In genomic region chrX:12648995-12649394, GRCh38 we compare ENCODE assay signal across 29 cellular contexts.
A peak's percentile ranks its signal among the peaks of the same experiment; 100 is the strongest.
DNase-seq lines count a peak whose midpoint lies in the region; ATAC-seq, FAIRE-seq and TF ChIP-seq lines count a peak whose summit lies in the region.
"Had no signal": no experiment of that assay in that cellular context is flagged by ENCODE, and none has a peak within 500 bp of the region (broad histone marks: within the 10 kb centered on the region; RNA-seq: fewer than 3 reads in every experiment).

No MANE protein-coding gene starts in this region.

- H3K9me3 ChIP-seq in left ventricle myocardium inferior (replicated peaks), result no peaks in the 10 kb centered on the region
- H3K9me3 ChIP-seq in K562 (replicated peaks; ENCODE audit: control insufficient read depth, insufficient read depth, low read depth, low read length), result no peaks in the 10 kb centered on the region
- H3K9me3 ChIP-seq in keratinocyte (ENCODE audit: control insufficient read depth, low read depth, low read length), result no peaks in the 10 kb centered on the region
- H3K9me3 ChIP-seq: BE2C, BLaER1 had no signal

- H3K27ac ChIP-seq in left ventricle myocardium inferior (replicated peaks) (no peak overlapping the region), K562 (ENCODE audit: extremely low read depth, low read depth, low read length) (no peak overlapping the region), keratinocyte (ENCODE audit: control insufficient read depth, insufficient read depth, low read length) (no peak overlapping the region), GM23338 (ENCODE audit: low read depth) (no peak overlapping the region)
- H3K27ac ChIP-seq: BLaER1 had no signal

- H3K27me3 ChIP-seq in left ventricle myocardium inferior (ENCODE audit: low read depth), result no peaks in the 10 kb centered on the region
- no peaks in the 10 kb centered on the region for H3K27me3 ChIP-seq in K562 (ENCODE audit: control insufficient read depth in 2 of 2, insufficient read depth in 2 of 2, low read length in 2 of 2)
- H3K27me3 ChIP-seq in keratinocyte (ENCODE audit: control insufficient read depth, extremely low read depth, insufficient read depth, low read length), result no peaks in the 10 kb centered on the region
- H3K27me3 ChIP-seq in GM23338 (ENCODE audit: insufficient read depth), result no peaks in the 10 kb centered on the region
- H3K27me3 ChIP-seq: BE2C had no signal

- CTCF ChIA-PET in K562 (lab: Yijun Ruan, JAX; ENCODE audit: low intra/inter-chr PET ratio), result no interaction called here

- H3K27ac Mint-ChIP-seq in GM23338, result no peak overlapping the region
- H3K27ac Mint-ChIP-seq: CD14-positive monocyte; CD4-positive, alpha-beta memory T cell; CD4-positive, CD25-positive, alpha-beta regulatory T cell; CD8-positive, alpha-beta memory T cell had no signal

- intact Hi-C loops in left ventricle myocardium inferior (cut with micrococcal nuclease), result no loop called here
- intact Hi-C loops in Right ventricle myocardium superior (cut with DNase I), result no loop called here
- intact Hi-C loops in K562 (cut with micrococcal nuclease), result no loop called here

- dilution Hi-C loops in keratinocyte (cut with MboI; ENCODE audit: extremely low pct_ligation_motif_present, low sequenced_read_pairs), result no loop called here

- H3K27me3 Mint-ChIP-seq in GM23338 (ENCODE audit: insufficient read depth, low read depth, poor library complexity), result no peaks in the 10 kb centered on the region
- H3K27me3 Mint-ChIP-seq: CD4-positive, alpha-beta memory T cell; CD4-positive, CD25-positive, alpha-beta regulatory T cell had no signal

- in situ Hi-C loops in K562 (cut with MboI), result no loop called here

- DNase-seq in left ventricle myocardium inferior, result peak; percentile 13
- DNase-seq in Right ventricle myocardium superior, result no peak
- peak; percentile 46 for DNase-seq in NCI-H226
- peak in 2 of 4 experiments; percentile 7 to 14 for DNase-seq in K562 (ENCODE audit: extremely low read depth in 1 of 4, low spot score in 3 of 4)
- DNase-seq in keratinocyte (ENCODE audit: low read depth, low spot score), result no peak
- no peak for DNase-seq in GM23338 (ENCODE audit: low spot score)
- DNase-seq: 8988T; ACHN; BE2C; C1 segment of cervical spinal cord; CD4-positive, alpha-beta memory T cell; CD4-positive, CD25-positive, alpha-beta regulatory T cell; CD8-positive, alpha-beta memory T cell; COR-L47; DMS 273 treated with DMSO at 0.1 percent for 48 hours; DMS153; DMS53; DMS79; DND-41; EL; GDM1 had no signal

- TF ChIP-seq RAD21 in K562 (CRISPR knock-in tag; conservative IDR thresholded peaks at IDR 0.05 in 1 of 2, IDR thresholded peaks at IDR 0.05 in 1 of 2), result no peak

- no peak for FAIRE-seq in K562 (lab: Jason Lieb, UNC)
- no peak for FAIRE-seq in keratinocyte (lab: Jason Lieb, UNC)
- FAIRE-seq: A204.1, GM12878, GM12892, GM18507 had no signal

- H4K20me1 ChIP-seq in K562 (replicated peaks; ENCODE audit: control insufficient read depth, insufficient read depth, low read length) (no peaks in the 10 kb centered on the region), keratinocyte (ENCODE audit: control insufficient read depth, extremely low read depth, insufficient read depth, low read length) (no peaks in the 10 kb centered on the region), GM23338 (replicated peaks; ENCODE audit: insufficient read depth) (no peaks in the 10 kb centered on the region)
- H4K20me1 ChIP-seq: BLaER1 had no signal

- ATAC-seq in Right ventricle myocardium superior (ENCODE audit: poor library complexity), result no peak
- no peak for ATAC-seq in K562
- ATAC-seq in HG02678 (IDR thresholded peaks at IDR 0.05; ENCODE audit: unreplicated experiment), result no peak
- no peak for ATAC-seq in GM23338
- no peak for ATAC-seq in HG03196 (IDR thresholded peaks at IDR 0.05; ENCODE audit: unreplicated experiment)
- ATAC-seq: GM12878 had no signal

- H3K9ac ChIP-seq in K562 (ENCODE audit: insufficient read depth in 1 of 2, low read depth in 2 of 2, low read length in 2 of 2), result no peak overlapping the region
- H3K9ac ChIP-seq in keratinocyte (ENCODE audit: control insufficient read depth, extremely low read depth, insufficient read depth, low read length), result no peak overlapping the region
- H3K9ac ChIP-seq: BLaER1 had no signal

- H3K79me2 ChIP-seq in K562 (ENCODE audit: control insufficient read depth, insufficient read depth, low read length), result no peaks in the 10 kb centered on the region
- H3K79me2 ChIP-seq in keratinocyte (ENCODE audit: control insufficient read depth, insufficient read depth, low read length), result no peaks in the 10 kb centered on the region
- H3K79me2 ChIP-seq in GM23338 (replicated peaks; ENCODE audit: insufficient read depth), result no peaks in the 10 kb centered on the region

- H3K4me3 Mint-ChIP-seq in GM23338, result no peak overlapping the region
- H3K4me3 Mint-ChIP-seq: CD14-positive monocyte; CD4-positive, alpha-beta memory T cell; CD4-positive, CD25-positive, alpha-beta regulatory T cell; CD8-positive, alpha-beta memory T cell had no signal

- no peaks in the 10 kb centered on the region for H3K36me3 ChIP-seq in left ventricle myocardium inferior
- no peaks in the 10 kb centered on the region for H3K36me3 ChIP-seq in K562 (ENCODE audit: control insufficient read depth, insufficient read depth, low read length)
- no peaks in the 10 kb centered on the region for H3K36me3 ChIP-seq in keratinocyte (ENCODE audit: control insufficient read depth in 2 of 2, extremely low read depth in 1 of 2, insufficient read depth in 2 of 2, low read length in 2 of 2)
- no peaks in the 10 kb centered on the region for H3K36me3 ChIP-seq in GM23338 (ENCODE audit: insufficient read depth)
- H3K36me3 ChIP-seq: BE2C, BLaER1 had no signal

- H3K4me3 ChIP-seq in left ventricle myocardium inferior (no peak overlapping the region), K562 (no peak overlapping the region), keratinocyte (ENCODE audit: control insufficient read depth in 2 of 3, extremely low read depth in 1 of 3, insufficient read depth in 2 of 3, low read depth in 1 of 3, low read length in 3 of 3) (no peak overlapping the region), GM23338 (no peak overlapping the region)
- H3K4me3 ChIP-seq: BLaER1, GM12878 had no signal

- TF ChIP-seq EP300 in K562 (IDR thresholded peaks at IDR 0.05; ENCODE audit: low read length), result no peak

- TF ChIP-seq CTCF in left ventricle myocardium inferior (IDR thresholded peaks at IDR 0.05; ENCODE audit: borderline replicate concordance) (no peak), K562 (IDR thresholded peaks at IDR 0.05 in 2 of 3, conservative IDR thresholded peaks at IDR 0.05 in 1 of 3; ENCODE audit: insufficient read depth in 2 of 3, low read depth in 1 of 3, low read length in 3 of 3) (no peak), keratinocyte (optimal IDR thresholded peaks at IDR 0.05 in 1 of 3, IDR thresholded peaks at IDR 0.05 in 1 of 3, conservative IDR thresholded peaks at IDR 0.05 in 1 of 3; ENCODE audit: extremely low read depth in 1 of 3, insufficient read depth in 2 of 3, low read length in 3 of 3) (no peak), GM23338 (conservative IDR thresholded peaks at IDR 0.05; ENCODE audit: low read depth in 2 of 2) (no peak)

- H3K4me1 Mint-ChIP-seq in GM23338, result no peaks in the 10 kb centered on the region
- H3K4me1 Mint-ChIP-seq: CD14-positive monocyte; CD4-positive, alpha-beta memory T cell; CD4-positive, CD25-positive, alpha-beta regulatory T cell; CD8-positive, alpha-beta memory T cell had no signal

- BruUV-seq in K562 (replicated peaks; lab: Mats Ljungman, UMichigan), result no TSS peak

- H2AFZ ChIP-seq in K562 (ENCODE audit: low read depth, low read length), result no peak overlapping the region
- peak overlapping the region; percentile 16 for H2AFZ ChIP-seq in keratinocyte (ENCODE audit: control insufficient read depth, low read length)
- no peak overlapping the region for H2AFZ ChIP-seq in GM23338

- no peaks in the 10 kb centered on the region for H3K9me3 Mint-ChIP-seq in GM23338

- POLR2A ChIA-PET in K562 (lab: Yijun Ruan, JAX), result no interaction called here

- H3K4me2 ChIP-seq in K562 (ENCODE audit: insufficient read depth, low read length) (no peak overlapping the region), keratinocyte (ENCODE audit: control insufficient read depth, extremely low read depth, insufficient read depth, low read depth, low read length) (no peak overlapping the region), GM23338 (no peak overlapping the region)
- H3K4me2 ChIP-seq: BLaER1 had no signal

- no peaks in the 10 kb centered on the region for H3K9me2 ChIP-seq in GM23338 (ENCODE audit: insufficient read depth)

- no peak for TF ChIP-seq POLR2A in K562 (conservative IDR thresholded peaks at IDR 0.05)

- WGBS in K562 (ENCODE audit: insufficient coverage, low coverage, missing lambda C conversion rate), result 0% methylated on average over 5 of the region's 5 CpGs

- no peaks in the 10 kb centered on the region for H3K36me3 Mint-ChIP-seq in GM23338 (ENCODE audit: low read depth)
- H3K36me3 Mint-ChIP-seq: CD14-positive monocyte; CD4-positive, alpha-beta memory T cell; CD4-positive, CD25-positive, alpha-beta regulatory T cell; CD8-positive, alpha-beta memory T cell had no signal

- no peaks in the 10 kb centered on the region for H3K4me1 ChIP-seq in left ventricle myocardium inferior
- H3K4me1 ChIP-seq in K562 (replicated peaks in 1 of 2; ENCODE audit: control insufficient read depth in 2 of 2, insufficient read depth in 2 of 2, low read length in 2 of 2), result no peaks in the 10 kb centered on the region
- H3K4me1 ChIP-seq in keratinocyte (ENCODE audit: control insufficient read depth, extremely low read depth, insufficient read depth, low read length), result no peaks in the 10 kb centered on the region
- no peaks in the 10 kb centered on the region for H3K4me1 ChIP-seq in GM23338 (ENCODE audit: insufficient read depth)
- H3K4me1 ChIP-seq: BE2C, BLaER1 had no signal

- H3F3A ChIP-seq in GM23338 (replicated peaks; ENCODE audit: low read depth), result no peaks in the 10 kb centered on the region

- H3K9me1 ChIP-seq in K562 (ENCODE audit: control insufficient read depth, insufficient read depth, low read length) (no peaks in the 10 kb centered on the region), keratinocyte (ENCODE audit: control insufficient read depth, extremely low read depth, insufficient read depth, low read length) (no peaks in the 10 kb centered on the region)

TF ChIP-seq in K562, 482 proteins besides CTCF, POLR2A, EP300 and RAD21:
- TF ChIP-seq CBFA2T3 (IDR thresholded peaks at IDR 0.05), result peak; percentile 25; the same call in 1 of the 2 replicates
- TF ChIP-seq FOSL1 (tag; conservative IDR thresholded peaks at IDR 0.05), result 0 out of 2 replicates have a peak, but pooled peaks have one; percentile 25
- no peak for TF ChIP-seq ZFP1 (CRISPR knock-in tag; IDR thresholded peaks at IDR 0.05)
- no peak for TF ChIP-seq U2AF2 (optimal IDR thresholded peaks at IDR 0.05; ENCODE audit: low read depth, low read length)

TF ChIP-seq in GM23338, 12 proteins besides CTCF, POLR2A, EP300 and RAD21 (continues in another document):
- TF ChIP-seq JUNB (IDR thresholded peaks at IDR 0.05; ENCODE audit: unreplicated experiment), result no peak
- TF ChIP-seq EZH2phosphoT487 (IDR thresholded peaks at IDR 0.05; ENCODE audit: unreplicated experiment), result no peak
- no peak for TF ChIP-seq ZNF114 (CRISPR knock-in tag; IDR thresholded peaks at IDR 0.05)
- no peak for TF ChIP-seq STAT1 (IDR thresholded peaks at IDR 0.05; ENCODE audit: unreplicated experiment)
- no peak for TF ChIP-seq NANOG (IDR thresholded peaks at IDR 0.05; ENCODE audit: borderline replicate concordance)

Comparison
In these comparisons a context has a peak if more than half of its experiments do, and no peak if none do; other contexts are left out.
1. DNase-seq: peak in left ventricle myocardium inferior (single experiment) and NCI-H226 (single experiment); none in Right ventricle myocardium superior (single experiment), keratinocyte (single experiment) and GM23338 (single experiment).